13 cellular contexts compared by ENCODE assay signal in the genomic region with DNA sequence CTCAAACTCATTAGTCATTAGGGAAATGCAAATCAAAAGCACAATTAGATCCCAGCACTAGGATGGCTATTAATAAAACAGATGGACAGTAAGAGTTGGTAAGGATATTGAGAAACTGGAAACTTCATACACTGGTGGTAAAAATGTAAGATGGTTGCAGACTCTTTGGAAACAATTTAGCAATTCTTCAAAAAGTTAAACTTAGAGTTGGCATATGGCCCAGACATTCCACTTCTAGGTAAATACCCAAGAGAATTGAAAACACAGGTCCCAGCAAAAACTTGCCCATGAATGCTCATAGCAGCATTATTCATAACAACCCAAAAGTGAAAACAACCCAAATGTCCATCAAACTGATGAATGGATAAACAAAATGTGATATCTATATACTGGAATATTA.
A peak's percentile ranks its signal among the peaks of the same experiment; 100 is the strongest.
DNase-seq lines count a peak whose midpoint lies in the region; ATAC-seq and TF ChIP-seq lines count a peak whose summit lies in the region.
"Had no signal": no experiment of that assay in that cellular context is flagged by ENCODE, and none has a peak within 500 bp of the region (broad histone marks: within the 10 kb centered on the region; RNA-seq: fewer than 3 reads in every experiment).

No MANE protein-coding gene starts in this region.

- H3K4me3 ChIP-seq in fibroblast of the aortic adventitia (ENCODE audit: low read depth, low read length) (no peak overlapping the region), skeletal muscle cell (ENCODE audit: low read depth, low read length) (no peak overlapping the region)

- DNase-seq in HCEC 1CT (peak; percentile 52), amniotic epithelial cell (ENCODE audit: low read depth) (peak; percentile 94), fibroblast of the aortic adventitia (ENCODE audit: low read depth) (peak; percentile 94), skeletal muscle cell (ENCODE audit: low read depth) (peak; percentile 47), Ammon's horn (ENCODE audit: low spot score) (no peak), NCI-H2081 treated with DMSO at 0.1 percent for 48 hours (lab: John Stamatoyannopoulos, UW) (no peak)
- no peak for DNase-seq in effector CD8-positive, alpha-beta T cell (lab: John Stamatoyannopoulos, UW)
- DNase-seq: cerebellar nuclear complex; COR-L47; naive thymus-derived CD8-positive, alpha-beta T cell; stimulated activated CD4-positive, alpha-beta T cell treated with anti-CD3 and anti-CD28 coated beads, Interleukin-2, amount 100 ng/mL, for 24 hours; stimulated activated naive CD8-positive, alpha-beta T cell treated with anti-CD3 and anti-CD28 coated beads, Interleukin-15, amount 100 ng/mL, for 72 hours had no signal

- ATAC-seq in HG02973 (IDR thresholded peaks at IDR 0.05; ENCODE audit: unreplicated experiment) = no peak
- ATAC-seq: naive thymus-derived CD8-positive, alpha-beta T cell; stimulated activated naive CD8-positive, alpha-beta T cell treated with anti-CD3 and anti-CD28 coated beads, Interleukin-15, amount 100 ng/mL, for 72 hours had no signal

- no peak for TF ChIP-seq CTCF in fibroblast of the aortic adventitia (IDR thresholded peaks at IDR 0.05; ENCODE audit: insufficient read depth, low read length)

Comparison
In these comparisons a context has a peak if more than half of its experiments do, and no peak if none do; other contexts are left out.
1. DNase-seq: peak in HCEC 1CT (single experiment), amniotic epithelial cell (single experiment), fibroblast of the aortic adventitia (single experiment) and skeletal muscle cell (single experiment); none in effector CD8-positive, alpha-beta T cell (single experiment), Ammon's horn (single experiment) and NCI-H2081 treated with DMSO at 0.1 percent for 48 hours (single experiment).